ENCODE assay signal across 10 cellular contexts in genomic region chr3:25448750-25449684, GRCh38. TPM values are rescaled to one million over a fixed set of nuclear protein-coding genes. Genes with fewer than 3 reads are reported as not detected.
DNase-seq lines count a peak whose midpoint lies in the region; ATAC-seq, FAIRE-seq and TF ChIP-seq lines count a peak whose summit lies in the region.
"Had no signal": no experiment of that assay in that cellular context is flagged by ENCODE, and none has a peak within 500 bp of the region (broad histone marks: within the 10 kb centered on the region; RNA-seq: fewer than 3 reads in every experiment).

No MANE protein-coding gene starts in this region.

- H2AFZ ChIP-seq in endothelial cell of umbilical vein (ENCODE audit: low read depth, low read length): no peak overlapping the region

- DNase-seq in A172 (ENCODE audit: low spot score) (peak; percentile 74), NCI-H187 treated with DMSO at 0.1 percent for 48 hours (lab: John Stamatoyannopoulos, UW) (peak; percentile 6), endothelial cell of umbilical vein (ENCODE audit: low read depth, low spot score) (peak; percentile 69), mucosa of gallbladder (ENCODE audit: low spot score) (peak; percentile 84)
- no peak for DNase-seq in activated CD4-positive, alpha-beta T cell treated with anti-CD3 and anti-CD28 coated beads, Interleukin-2, amount 50 U/mL, for 4 hours
- DNase-seq: activated naive CD8-positive, alpha-beta T cell treated with anti-CD3 and anti-CD28 coated beads, Interleukin-2, amount 50 U/mL, for 24 hours; CD4-positive, CD25-positive, alpha-beta regulatory T cell had no signal

- H4K20me1 ChIP-seq in endothelial cell of umbilical vein (replicated peaks; ENCODE audit: control insufficient read depth, extremely low read depth, insufficient read depth, low read length): no peaks in the 10 kb centered on the region

- H3K4me2 ChIP-seq in endothelial cell of umbilical vein (ENCODE audit: insufficient read depth, low read length): no peak overlapping the region

- CTCF ChIA-PET in endothelial cell of umbilical vein (lab: Charles Lee): interaction anchor here (0.8 to 1.4 kb wide), 4 partner anchors 10 to 145 kb away, joined by 3 to 7 read pairs (median 4); no protein-coding TSS in a partner anchor

- no peaks in the 10 kb centered on the region for H3K9me3 ChIP-seq in endothelial cell of umbilical vein (replicated peaks; ENCODE audit: control insufficient read depth, insufficient read depth, low read length)

- no peak overlapping the region for H3K27ac ChIP-seq in endothelial cell of umbilical vein (ENCODE audit: insufficient read depth, low read depth, low read length)

- no peak for ATAC-seq in GM18511 (IDR thresholded peaks at IDR 0.05; ENCODE audit: unreplicated experiment)
- ATAC-seq in HG02759 (IDR thresholded peaks at IDR 0.05; ENCODE audit: unreplicated experiment): no peak
- ATAC-seq in GM18870 (IDR thresholded peaks at IDR 0.05; ENCODE audit: unreplicated experiment): no peak
- ATAC-seq: activated naive CD8-positive, alpha-beta T cell treated with anti-CD3 and anti-CD28 coated beads, Interleukin-2, amount 50 U/mL, for 24 hours had no signal

- no peak for FAIRE-seq in endothelial cell of umbilical vein (lab: Jason Lieb, UNC)

- H3K79me2 ChIP-seq in endothelial cell of umbilical vein (ENCODE audit: control insufficient read depth, insufficient read depth, low read length): peaks cover 42% of the 10 kb centered on the region

- no peak overlapping the region for H3K9ac ChIP-seq in endothelial cell of umbilical vein (replicated peaks; ENCODE audit: extremely low read depth, insufficient read depth, low read length)

- TF ChIP-seq CTCF in endothelial cell of umbilical vein (IDR thresholded peaks at IDR 0.05; ENCODE audit: extremely low read depth in 1 of 2, insufficient read depth in 1 of 2, low read depth in 1 of 2, low read length in 2 of 2): no peak

- dilution Hi-C loops in endothelial cell of umbilical vein (cut with MboI; ENCODE audit: extremely low pct_ligation_motif_present, low sequenced_read_pairs): no loop called here

- H3K9me1 ChIP-seq in endothelial cell of umbilical vein (replicated peaks; ENCODE audit: control insufficient read depth, extremely low read depth, insufficient read depth, low read length): no peaks in the 10 kb centered on the region

- H3K4me3 ChIP-seq in endothelial cell of umbilical vein (replicated peaks in 1 of 3; ENCODE audit: insufficient read depth in 1 of 3, low read depth in 1 of 3, low read length in 3 of 3): no peak overlapping the region

- H3K36me3 ChIP-seq in endothelial cell of umbilical vein (ENCODE audit: control insufficient read depth in 2 of 2, extremely low read depth in 1 of 2, insufficient read depth in 2 of 2, low read length in 2 of 2): no peaks in the 10 kb centered on the region

- POLR2A ChIA-PET in endothelial cell of umbilical vein (lab: Charles Lee): no interaction called here

- no peak for TF ChIP-seq POLR2A in endothelial cell of umbilical vein (IDR thresholded peaks at IDR 0.05; ENCODE audit: low read depth, low read length)

- intact Hi-C loops in endothelial cell of umbilical vein (cut with micrococcal nuclease): no loop called here

- BruUV-seq in endothelial cell of umbilical vein (replicated peaks; lab: Mats Ljungman, UMichigan): no TSS peak

- no peaks in the 10 kb centered on the region for H3K27me3 ChIP-seq in endothelial cell of umbilical vein (ENCODE audit: control insufficient read depth in 2 of 2, insufficient read depth in 2 of 2, low read length in 2 of 2)

- H3K4me1 ChIP-seq in endothelial cell of umbilical vein (ENCODE audit: control insufficient read depth, extremely low read depth, insufficient read depth, low read length): peaks cover 6% of the 10 kb centered on the region

TF ChIP-seq in endothelial cell of umbilical vein, 7 proteins besides CTCF, POLR2A, EP300 and RAD21:
- TF ChIP-seq POLR2AphosphoS5 (IDR thresholded peaks at IDR 0.05; ENCODE audit: insufficient read depth, low read depth, low read length) (no peak), MAX (IDR thresholded peaks at IDR 0.05; ENCODE audit: insufficient read depth, insufficient read length) (no peak), FOS (IDR thresholded peaks at IDR 0.05; ENCODE audit: borderline replicate concordance, insufficient read depth, low read length) (no peak), GATA2 (IDR thresholded peaks at IDR 0.05; ENCODE audit: insufficient read depth, insufficient read length, low read depth, low read length) (no peak), EZH2 (IDR thresholded peaks at IDR 0.05; ENCODE audit: borderline replicate concordance, low read depth, low read length, severe bottlenecking) (no peak), JUN (IDR thresholded peaks at IDR 0.05; ENCODE audit: borderline replicate concordance, insufficient read depth, insufficient read length, low read depth) (no peak), MYC (IDR thresholded peaks at IDR 0.05; ENCODE audit: low read depth, low read length) (no peak)

RNA-seq across cellular contexts. Expression of gene RARB, which starts 21.0 kb away (rescaled TPM):
- 0.62 and 0.71 TPM in 2 replicates for total RNA-seq in A172 (2014; rRNA removed; shearing (Covaris generic))
- total RNA-seq in endothelial cell of umbilical vein (19.3 and 23.4 TPM in 2 replicates), mucosa of gallbladder (12.9 TPM)
- 13.6 and 15.3 TPM in 2 replicates for polyA plus RNA-seq in endothelial cell of umbilical vein
- polyA plus RNA-seq in endothelial cell of umbilical vein (2011; cell fraction: cytosol; rRNA removed): 17.9 and 18.9 TPM in 2 replicates
- 27.6 and 30.3 TPM in 2 replicates for polyA plus RNA-seq in endothelial cell of umbilical vein (2011; cell fraction: nucleus; rRNA removed)
- polyA plus RNA-seq in endothelial cell of umbilical vein (2012): 34.3 and 35.5 TPM in 2 replicates
- 44.0 and 59.0 TPM in 2 replicates for polyA minus RNA-seq in endothelial cell of umbilical vein
- not detected for polyA minus RNA-seq in endothelial cell of umbilical vein (2011; cell fraction: cytosol; rRNA and poly(A)+ RNA removed)
- polyA minus RNA-seq in endothelial cell of umbilical vein (2011; cell fraction: nucleus; rRNA and poly(A)+ RNA removed): 127 and 202 TPM in 2 replicates
- total RNA-seq: CD4-positive, CD25-positive, alpha-beta regulatory T cell had no signal

Comparison
In these comparisons a context has a peak if more than half of its experiments do, and no peak if none do; other contexts are left out.
1. DNase-seq: peak in A172 (single experiment), NCI-H187 treated with DMSO at 0.1 percent for 48 hours (single experiment), endothelial cell of umbilical vein (single experiment) and mucosa of gallbladder (single experiment); none in activated CD4-positive, alpha-beta T cell treated with anti-CD3 and anti-CD28 coated beads, Interleukin-2, amount 50 U/mL, for 4 hours (0 of 2).